In genomic region chr12:89474615-89475014, GRCh38 we compare ENCODE assay signal across 19 cellular contexts. TPM values are rescaled to one million over a fixed set of nuclear protein-coding genes. Genes with fewer than 3 reads are reported as not detected.
DNase-seq lines count a peak whose midpoint lies in the region; ATAC-seq and TF ChIP-seq lines count a peak whose summit lies in the region.
"Had no signal": no experiment of that assay in that cellular context is flagged by ENCODE, and none has a peak within 500 bp of the region (broad histone marks: within the 10 kb centered on the region; RNA-seq: fewer than 3 reads in every experiment).

No MANE protein-coding gene starts in this region.

- intact Hi-C loops in activated CD4-positive, alpha-beta T cell treated with anti-CD3 and anti-CD28 coated beads, Interleukin-2, amount 10 ng/mL, durations not matched to agents 24 days and 14 days (cut with micrococcal nuclease) = no loop called here
- intact Hi-C loops in activated T-helper 1 cell treated with anti-CD3 and anti-CD28 coated beads, Interleukin-12 subunit alpha, Interleukin-12 subunit beta, Interleukin-2, Interleukin-4 antibody, amounts not matched to agents 30 ng/mL and 10 ng/mL and 1 ng/mL, durations not matched to agents 14 hours and 24 hours and 36 hours (cut with micrococcal nuclease) = loop anchor here (5.0 kb wide), 1 partner anchor 408 kb away; no protein-coding TSS in a partner anchor

- H3K4me1 Mint-ChIP-seq in activated CD4-positive, alpha-beta T cell treated with anti-CD3 and anti-CD28 coated beads, Interleukin-2, amount 10 ng/mL, durations not matched to agents 24 days and 14 days = peaks cover 41% of the 10 kb centered on the region
- H3K4me1 Mint-ChIP-seq in HFFc6 (ENCODE audit: low read depth) (peaks cover 76% of the 10 kb centered on the region), naive B cell (peaks cover 5 to 30% (median 21%) of the 10 kb centered on the region in 3 donors)
- peaks cover 58% of the 10 kb centered on the region for H3K4me1 Mint-ChIP-seq in activated T-helper 1 cell treated with anti-CD3 and anti-CD28 coated beads, Interleukin-12 subunit alpha, Interleukin-12 subunit beta, Interleukin-2, Interleukin-4 antibody, amounts not matched to agents 30 ng/mL and 10 ng/mL and 1 ng/mL, durations not matched to agents 14 hours and 24 hours and 36 hours (ENCODE audit: low read depth)

- peaks cover 20% of the 10 kb centered on the region for H3F3A ChIP-seq in GM23248 (ENCODE audit: insufficient read depth)

- H3K9ac ChIP-seq in GM23248 = no peak overlapping the region

- no peaks in the 10 kb centered on the region for H3K9me3 Mint-ChIP-seq in activated CD4-positive, alpha-beta T cell treated with anti-CD3 and anti-CD28 coated beads, Interleukin-2, amount 10 ng/mL, durations not matched to agents 24 days and 14 days
- H3K9me3 Mint-ChIP-seq in HFFc6 = no peaks in the 10 kb centered on the region
- no peaks in the 10 kb centered on the region for H3K9me3 Mint-ChIP-seq in activated T-helper 1 cell treated with anti-CD3 and anti-CD28 coated beads, Interleukin-12 subunit alpha, Interleukin-12 subunit beta, Interleukin-2, Interleukin-4 antibody, amounts not matched to agents 30 ng/mL and 10 ng/mL and 1 ng/mL, durations not matched to agents 14 hours and 24 hours and 36 hours
- H3K9me3 Mint-ChIP-seq in naive B cell = no peaks in the 10 kb centered on the region

- no peaks in the 10 kb centered on the region for H3K9me3 ChIP-seq in GM23248 (ENCODE audit: low read depth)
- H3K9me3 ChIP-seq: adrenal gland, gastrocnemius medialis, spleen had no signal

- no peaks in the 10 kb centered on the region for H3K9me2 ChIP-seq in GM23248 (ENCODE audit: insufficient read depth)

- peaks cover 41% of the 10 kb centered on the region for H3K4me1 ChIP-seq in GM23248 (ENCODE audit: insufficient read depth)
- H3K4me1 ChIP-seq: adrenal gland, gastrocnemius medialis had no signal

- no peaks in the 10 kb centered on the region for H3K79me2 ChIP-seq in GM23248 (ENCODE audit: insufficient read depth)

- peaks cover 11% of the 10 kb centered on the region for H3K36me3 Mint-ChIP-seq in activated CD4-positive, alpha-beta T cell treated with anti-CD3 and anti-CD28 coated beads, Interleukin-2, amount 10 ng/mL, durations not matched to agents 24 days and 14 days (ENCODE audit: low read depth)
- H3K36me3 Mint-ChIP-seq in HFFc6 (ENCODE audit: low read depth) (no peaks in the 10 kb centered on the region), naive B cell (no peaks in the 10 kb centered on the region)
- H3K36me3 Mint-ChIP-seq in activated T-helper 1 cell treated with anti-CD3 and anti-CD28 coated beads, Interleukin-12 subunit alpha, Interleukin-12 subunit beta, Interleukin-2, Interleukin-4 antibody, amounts not matched to agents 30 ng/mL and 10 ng/mL and 1 ng/mL, durations not matched to agents 14 hours and 24 hours and 36 hours (ENCODE audit: low read depth) = peaks cover 15% of the 10 kb centered on the region

- no peak for ATAC-seq in naive B cell (ENCODE audit: low read depth in 2 of 2)
- ATAC-seq: esophagus mucosa, gastrocnemius medialis, K562 had no signal

- TF ChIP-seq CTCF in HFFc6 (IDR thresholded peaks at IDR 0.05) = no peak

- H3K4me3 ChIP-seq in GM23248 = no peak overlapping the region
- H3K4me3 ChIP-seq: adrenal gland, cardiac muscle cell, gastrocnemius medialis, K562, spleen had no signal

- 95 to 100% methylated on average over 1 of the region's 1 CpG for WGBS in GM23248 (ENCODE audit: low coverage in 1 of 2, low lambda C conversion rate in 2 of 2, missing lambda C conversion rate in 2 of 2), 2 experiments

- H3K27me3 ChIP-seq in GM23248 (replicated peaks; ENCODE audit: insufficient read depth) = no peaks in the 10 kb centered on the region
- H3K27me3 ChIP-seq: adrenal gland, cardiac muscle cell, gastrocnemius medialis, spleen had no signal

- no peaks in the 10 kb centered on the region for H3K27me3 Mint-ChIP-seq in activated CD4-positive, alpha-beta T cell treated with anti-CD3 and anti-CD28 coated beads, Interleukin-2, amount 10 ng/mL, durations not matched to agents 24 days and 14 days
- H3K27me3 Mint-ChIP-seq in HFFc6 (ENCODE audit: insufficient read depth) (no peaks in the 10 kb centered on the region), naive B cell (no peaks in the 10 kb centered on the region)
- no peaks in the 10 kb centered on the region for H3K27me3 Mint-ChIP-seq in activated T-helper 1 cell treated with anti-CD3 and anti-CD28 coated beads, Interleukin-12 subunit alpha, Interleukin-12 subunit beta, Interleukin-2, Interleukin-4 antibody, amounts not matched to agents 30 ng/mL and 10 ng/mL and 1 ng/mL, durations not matched to agents 14 hours and 24 hours and 36 hours (ENCODE audit: insufficient read depth)

- peak overlapping the region; percentile 4 for H3K27ac Mint-ChIP-seq in activated CD4-positive, alpha-beta T cell treated with anti-CD3 and anti-CD28 coated beads, Interleukin-2, amount 10 ng/mL, durations not matched to agents 24 days and 14 days
- H3K27ac Mint-ChIP-seq in HFFc6 (peak overlapping the region; percentile 60), naive B cell (peak overlapping the region in 5 of 6 donors; percentile 19 to 88 (median 63))
- H3K27ac Mint-ChIP-seq in activated T-helper 1 cell treated with anti-CD3 and anti-CD28 coated beads, Interleukin-12 subunit alpha, Interleukin-12 subunit beta, Interleukin-2, Interleukin-4 antibody, amounts not matched to agents 30 ng/mL and 10 ng/mL and 1 ng/mL, durations not matched to agents 14 hours and 24 hours and 36 hours = peak overlapping the region; percentile 42

- H2AFZ ChIP-seq in GM23248 = no peak overlapping the region

- in situ Hi-C loops in GM23248 (cut with MboI) = no loop called here

- no peaks in the 10 kb centered on the region for H3K36me3 ChIP-seq in GM23248 (ENCODE audit: low read depth)
- H3K36me3 ChIP-seq: adrenal gland, cardiac muscle cell, gastrocnemius medialis had no signal

- no peaks in the 10 kb centered on the region for H4K20me1 ChIP-seq in GM23248 (ENCODE audit: insufficient read depth)

- H3K27ac ChIP-seq in GM23248 = no peak overlapping the region
- H3K27ac ChIP-seq: adrenal gland, cardiac muscle cell, gastrocnemius medialis had no signal

- no peak overlapping the region for H3K4me2 ChIP-seq in GM23248 (ENCODE audit: unreplicated experiment)

- DNase-seq in activated CD4-positive, alpha-beta T cell treated with anti-CD3 and anti-CD28 coated beads, Interleukin-2, amount 10 ng/mL, durations not matched to agents 24 days and 14 days = peak; percentile 56
- DNase-seq in activated CD4-positive, alpha-beta T cell treated with anti-CD3 and anti-CD28 coated beads, Interleukin-2, amount 50 U/mL, for 4 hours = no peak
- DNase-seq in HFFc6 = no peak
- DNase-seq in activated T-helper 1 cell treated with anti-CD3 and anti-CD28 coated beads, Interleukin-12 subunit alpha, Interleukin-12 subunit beta, Interleukin-2, Interleukin-4 antibody, amounts not matched to agents 30 ng/mL and 10 ng/mL and 1 ng/mL, durations not matched to agents 14 hours and 24 hours and 36 hours (ENCODE audit: low spot score) = no peak
- DNase-seq in naive B cell = no peak
- DNase-seq in GM23248 = no peak
- no peak for DNase-seq in NCI-H2029 (lab: John Stamatoyannopoulos, UW)
- no peak for DNase-seq in NCI-H146 treated with DMSO at 0.1 percent for 48 hours (lab: John Stamatoyannopoulos, UW; ENCODE audit: unreplicated experiment)
- DNase-seq: adrenal gland; C1 segment of cervical spinal cord; DMS153; gastrocnemius medialis; NCI-H2081 treated with DMSO at 0.1 percent for 48 hours; spleen; stimulated activated CD8-positive, alpha-beta memory T cell treated with anti-CD3 and anti-CD28 coated beads, Interleukin-4, amount 100 ng/mL, for 48 hours; SW 1271 had no signal

- no peak overlapping the region for H3K4me3 Mint-ChIP-seq in activated CD4-positive, alpha-beta T cell treated with anti-CD3 and anti-CD28 coated beads, Interleukin-2, amount 10 ng/mL, durations not matched to agents 24 days and 14 days
- H3K4me3 Mint-ChIP-seq in HFFc6 = no peak overlapping the region; the same call in 1 of the 2 replicates
- no peak overlapping the region for H3K4me3 Mint-ChIP-seq in activated T-helper 1 cell treated with anti-CD3 and anti-CD28 coated beads, Interleukin-12 subunit alpha, Interleukin-12 subunit beta, Interleukin-2, Interleukin-4 antibody, amounts not matched to agents 30 ng/mL and 10 ng/mL and 1 ng/mL, durations not matched to agents 14 hours and 24 hours and 36 hours
- H3K4me3 Mint-ChIP-seq in naive B cell = no peak overlapping the region

RNA-seq across cellular contexts. Expression of gene GALNT4, which starts 50.0 kb away (rescaled TPM):
- total RNA-seq in activated CD4-positive, alpha-beta T cell treated with anti-CD3 and anti-CD28 coated beads, Interleukin-2, amount 10 ng/mL, durations not matched to agents 24 days and 14 days = 6.9 and 7.6 TPM in 2 replicates
- 1 to 10 TPM; 6.9 to 8.1 (median 7.4) TPM for total RNA-seq in HFFc6 (2021; fragmentation: NEBNext Ultra II Directional; extraction: Animal tissue kit (Norgen Biotek cat#: 25700))
- total RNA-seq in activated T-helper 1 cell treated with anti-CD3 and anti-CD28 coated beads, Interleukin-12 subunit alpha, Interleukin-12 subunit beta, Interleukin-2, Interleukin-4 antibody, amounts not matched to agents 30 ng/mL and 10 ng/mL and 1 ng/mL, durations not matched to agents 14 hours and 24 hours and 36 hours = 8.7 TPM in 2 replicates
- 1 to 10 TPM in 5 of 6 donors, not detected in 1; 2.7 to 8.1 (median 6.6) TPM for polyA plus RNA-seq in naive B cell (ENCODE audit: low read depth in 6 of 6)
- 6.4 and 10.6 TPM in 2 replicates for total RNA-seq in GM23248 (2014; rRNA removed; shearing (Covaris generic))
- polyA plus RNA-seq in GM23248 (2016; fragmentation: Nextera tagmentation; extraction: Ambion mirVana) = 6.4 and 7.3 TPM in 2 replicates

RNA-seq across cellular contexts. Expression of gene POC1B, which starts 51.2 kb away (rescaled TPM):
- 21.5 and 22.6 TPM in 2 replicates for total RNA-seq in activated CD4-positive, alpha-beta T cell treated with anti-CD3 and anti-CD28 coated beads, Interleukin-2, amount 10 ng/mL, durations not matched to agents 24 days and 14 days
- 10 to 100 TPM; 10.4 to 12.6 (median 11.1) TPM for total RNA-seq in HFFc6 (2021; fragmentation: NEBNext Ultra II Directional; extraction: Animal tissue kit (Norgen Biotek cat#: 25700))
- 22.0 and 22.6 TPM in 2 replicates for total RNA-seq in activated T-helper 1 cell treated with anti-CD3 and anti-CD28 coated beads, Interleukin-12 subunit alpha, Interleukin-12 subunit beta, Interleukin-2, Interleukin-4 antibody, amounts not matched to agents 30 ng/mL and 10 ng/mL and 1 ng/mL, durations not matched to agents 14 hours and 24 hours and 36 hours
- polyA plus RNA-seq in naive B cell (ENCODE audit: low read depth in 6 of 6) (10 to 100 TPM; 41.2 to 65.8 (median 45.1) TPM), GM23248 (2016; fragmentation: Nextera tagmentation; extraction: Ambion mirVana) (14.5 and 15.0 TPM in 2 replicates)
- total RNA-seq in GM23248 (2014; rRNA removed; shearing (Covaris generic)) = 8.3 and 16.8 TPM in 2 replicates

Comparison
In these comparisons a context has a peak if more than half of its experiments do, and no peak if none do; other contexts are left out.
1. H3K27ac Mint-ChIP-seq: peak in every context shown above with its lines; median percentile 63 in naive B cell; 60 in HFFc6; 42 in activated T-helper 1 cell treated with anti-CD3 and anti-CD28 coated beads, Interleukin-12 subunit alpha, Interleukin-12 subunit beta, Interleukin-2, Interleukin-4 antibody, amounts not matched to agents 30 ng/mL and 10 ng/mL and 1 ng/mL, durations not matched to agents 14 hours and 24 hours and 36 hours; 4 in activated CD4-positive, alpha-beta T cell treated with anti-CD3 and anti-CD28 coated beads, Interleukin-2, amount 10 ng/mL, durations not matched to agents 24 days and 14 days.